Comparison of ENCODE assay signal across 15 cellular contexts in the genomic region with DNA sequence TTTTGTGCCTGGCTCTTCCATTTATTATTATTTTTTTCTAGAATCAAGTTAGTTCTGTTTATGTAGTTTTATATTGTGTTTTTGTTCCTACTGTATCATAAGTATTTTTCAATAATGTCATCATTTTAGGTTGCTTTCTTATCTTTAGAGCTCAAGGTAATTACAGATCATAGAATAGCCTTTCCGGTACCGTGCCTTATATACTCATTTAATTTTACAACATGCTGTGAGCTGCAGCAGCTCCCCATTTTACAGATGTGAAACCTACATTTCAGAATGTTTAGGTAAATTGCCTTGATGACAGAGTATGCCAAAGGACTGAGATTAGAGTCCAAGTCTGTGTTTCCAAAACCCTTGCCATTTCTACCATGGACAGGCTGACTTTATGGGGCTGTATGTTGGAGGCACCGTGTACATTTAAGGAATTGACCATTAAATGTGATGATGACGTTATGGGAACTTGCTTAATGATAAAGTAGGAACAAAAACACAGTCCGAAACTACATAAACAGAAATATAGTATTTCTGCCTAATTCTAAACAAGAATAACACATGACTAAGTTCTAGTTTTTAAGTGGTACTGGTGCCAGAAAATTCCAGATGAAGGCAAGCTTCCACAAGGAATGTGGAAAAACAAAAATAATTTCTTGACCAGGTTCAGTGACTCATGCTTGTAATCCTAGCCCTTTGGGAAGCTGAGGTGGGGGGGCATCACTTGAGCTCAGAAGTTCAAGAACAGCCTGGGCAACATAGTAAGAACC.
"Had no signal": no experiment of that assay in that cellular context is flagged by ENCODE, and none has a peak within 500 bp of the region (broad histone marks: within the 10 kb centered on the region; RNA-seq: fewer than 3 reads in every experiment).

No MANE protein-coding gene starts in this region.

- H3K27ac Mint-ChIP-seq: activated CD8-positive, alpha-beta T cell treated with anti-CD3 and anti-CD28 coated beads for 36 hours; activated naive CD4-positive, alpha-beta T cell treated with anti-CD3 and anti-CD28 coated beads for 36 hours; activated T-helper 1 cell treated with anti-CD3 and anti-CD28 coated beads, Interleukin-12 subunit alpha, Interleukin-12 subunit beta, Interleukin-2, Interleukin-4 antibody, amounts not matched to agents 30 ng/mL and 10 ng/mL and 1 ng/mL, durations not matched to agents 14 hours and 24 hours and 36 hours; stimulated activated naive CD8-positive, alpha-beta T cell treated with anti-CD3 and anti-CD28 coated beads, Interleukin-15, Interleukin-2, amounts not matched to agents 100 ng/mL and 50 ng/mL, for 24 hours had no signal

- DNase-seq: activated CD8-positive, alpha-beta memory T cell treated with anti-CD3 and anti-CD28 coated beads, Interleukin-2, amount 50 U/mL, for 4 hours; activated CD8-positive, alpha-beta T cell treated with anti-CD3 and anti-CD28 coated beads for 36 hours; activated naive CD4-positive, alpha-beta T cell treated with anti-CD3 and anti-CD28 coated beads for 36 hours; dorsolateral prefrontal cortex; heart left ventricle; mesendoderm; pancreas; stimulated activated CD4-positive, alpha-beta T cell treated with anti-CD3 and anti-CD28 coated beads, Interleukin-4, amount 100 ng/mL, for 1 hour; stimulated activated CD8-positive, alpha-beta memory T cell treated with anti-CD3 and anti-CD28 coated beads, Interleukin-4, amount 100 ng/mL, for 48 hours; T-helper 9 cell had no signal

- H3K27ac ChIP-seq: dorsolateral prefrontal cortex, heart left ventricle, pancreas had no signal

- H3K4me3 ChIP-seq: dorsolateral prefrontal cortex, heart left ventricle, pancreas had no signal

- H3K4me3 Mint-ChIP-seq: activated CD8-positive, alpha-beta T cell treated with anti-CD3 and anti-CD28 coated beads for 36 hours; activated naive CD4-positive, alpha-beta T cell treated with anti-CD3 and anti-CD28 coated beads for 36 hours; activated T-helper 1 cell treated with anti-CD3 and anti-CD28 coated beads, Interleukin-12 subunit alpha, Interleukin-12 subunit beta, Interleukin-2, Interleukin-4 antibody, amounts not matched to agents 30 ng/mL and 10 ng/mL and 1 ng/mL, durations not matched to agents 14 hours and 24 hours and 36 hours; brain; neural crest cell; stimulated activated naive CD8-positive, alpha-beta T cell treated with anti-CD3 and anti-CD28 coated beads, Interleukin-15, Interleukin-2, amounts not matched to agents 100 ng/mL and 50 ng/mL, for 24 hours had no signal

- ATAC-seq: activated CD8-positive, alpha-beta T cell treated with anti-CD3 and anti-CD28 coated beads for 36 hours; esophagus mucosa; heart left ventricle; pancreas had no signal

- H3K9me3 ChIP-seq: heart left ventricle, pancreas had no signal

- H3K27me3 Mint-ChIP-seq: activated CD8-positive, alpha-beta T cell treated with anti-CD3 and anti-CD28 coated beads for 36 hours; stimulated activated naive CD8-positive, alpha-beta T cell treated with anti-CD3 and anti-CD28 coated beads, Interleukin-15, Interleukin-2, amounts not matched to agents 100 ng/mL and 50 ng/mL, for 24 hours had no signal

- H3K36me3 ChIP-seq: heart left ventricle, pancreas had no signal

- H3K36me3 Mint-ChIP-seq: brain had no signal

- H3K9me3 Mint-ChIP-seq: activated CD8-positive, alpha-beta T cell treated with anti-CD3 and anti-CD28 coated beads for 36 hours; activated naive CD4-positive, alpha-beta T cell treated with anti-CD3 and anti-CD28 coated beads for 36 hours; activated T-helper 1 cell treated with anti-CD3 and anti-CD28 coated beads, Interleukin-12 subunit alpha, Interleukin-12 subunit beta, Interleukin-2, Interleukin-4 antibody, amounts not matched to agents 30 ng/mL and 10 ng/mL and 1 ng/mL, durations not matched to agents 14 hours and 24 hours and 36 hours; brain; neural crest cell; stimulated activated naive CD8-positive, alpha-beta T cell treated with anti-CD3 and anti-CD28 coated beads, Interleukin-15, Interleukin-2, amounts not matched to agents 100 ng/mL and 50 ng/mL, for 24 hours had no signal

- H3K27me3 ChIP-seq: heart left ventricle, pancreas had no signal
